Comparison of ENCODE assay signal across 10 cellular contexts in genomic region chr5:132099073-132099748, GRCh38. TPM values are rescaled to one million over a fixed set of nuclear protein-coding genes. Genes with fewer than 3 reads are reported as not detected.
DNase-seq lines count a peak whose midpoint lies in the region; ATAC-seq and TF ChIP-seq lines count a peak whose summit lies in the region.
"Had no signal": no experiment of that assay in that cellular context is flagged by ENCODE, and none has a peak within 500 bp of the region (broad histone marks: within the 10 kb centered on the region; RNA-seq: fewer than 3 reads in every experiment).

No MANE protein-coding gene starts in this region.

- no peak overlapping the region for H4K91ac ChIP-seq in trophoblast cell (ENCODE audit: low read depth, low read length)

- H4K12ac ChIP-seq in trophoblast cell (ENCODE audit: low read depth, low read length): no peak overlapping the region

- H2BK12ac ChIP-seq in trophoblast cell (ENCODE audit: low read length): no peak overlapping the region

- peak overlapping the region; percentile 15 for H3K9ac ChIP-seq in trophoblast cell (ENCODE audit: low read length)

- H3K4me2 ChIP-seq in trophoblast cell (ENCODE audit: low read length): no peak overlapping the region

- no peaks in the 10 kb centered on the region for H3K79me2 ChIP-seq in trophoblast cell (ENCODE audit: control insufficient read depth, insufficient read depth, low read length, poor library complexity)

- no peak overlapping the region for H3K18ac ChIP-seq in trophoblast cell (ENCODE audit: low read length)

- H3K27me3 ChIP-seq in trophoblast cell (ENCODE audit: insufficient read depth, low read length): no peaks in the 10 kb centered on the region
- no peaks in the 10 kb centered on the region for H3K27me3 ChIP-seq in sigmoid colon
- H3K27me3 ChIP-seq: SJSA1 had no signal

- H3K36me3 ChIP-seq in trophoblast cell (ENCODE audit: control insufficient read depth in 1 of 2, insufficient read depth in 2 of 2, low read length in 2 of 2) (no peaks in the 10 kb centered on the region), sigmoid colon (no peaks in the 10 kb centered on the region)
- H3K36me3 ChIP-seq: neutrophil, SJSA1 had no signal

- H3K23ac ChIP-seq in trophoblast cell (ENCODE audit: low read length): no peak overlapping the region

- H2BK5ac ChIP-seq in trophoblast cell (ENCODE audit: low read depth, low read length, poor library complexity): no peak overlapping the region

- ATAC-seq in GM18868 (IDR thresholded peaks at IDR 0.05; ENCODE audit: unreplicated experiment) (peak; percentile 57), HG02840 (IDR thresholded peaks at IDR 0.05; ENCODE audit: low FRiP score, unreplicated experiment) (peak; percentile 40)

- peak overlapping the region; percentile 71 for H3K27ac Mint-ChIP-seq in T-helper 2 cell treated with Interferon-gamma antibody and Interleukin-4, amounts not matched to agents 5 μg/mL and 100 μg/mL, for 36 hours

- peak overlapping the region; percentile 56 for H3K4me3 Mint-ChIP-seq in T-helper 2 cell treated with Interferon-gamma antibody and Interleukin-4, amounts not matched to agents 5 μg/mL and 100 μg/mL, for 36 hours

- no peak overlapping the region for H2AK5ac ChIP-seq in trophoblast cell (ENCODE audit: low read length)

- DNase-seq in T-helper 2 cell treated with Interferon-gamma antibody and Interleukin-4, amounts not matched to agents 5 μg/mL and 100 μg/mL, for 36 hours (ENCODE audit: low spot score): peak; percentile 89
- DNase-seq in trophoblast cell: no peak
- DNase-seq in foreskin melanocyte: no peak
- DNase-seq in NCI-H446 treated with DMSO at 0.1 percent for 48 hours (lab: John Stamatoyannopoulos, UW): no peak
- DNase-seq in hippocampal formation (lab: John Stamatoyannopoulos, UW): no peak
- DNase-seq in sigmoid colon: no peak

- no peaks in the 10 kb centered on the region for H3K9me3 Mint-ChIP-seq in T-helper 2 cell treated with Interferon-gamma antibody and Interleukin-4, amounts not matched to agents 5 μg/mL and 100 μg/mL, for 36 hours

- no peak overlapping the region for H3K14ac ChIP-seq in trophoblast cell (ENCODE audit: low read length)

- H3K4me3 ChIP-seq in trophoblast cell (ENCODE audit: low read depth, low read length) (no peak overlapping the region), sigmoid colon (no peak overlapping the region)
- H3K4me3 ChIP-seq: SJSA1 had no signal

- H3K9me3 ChIP-seq in trophoblast cell (ENCODE audit: insufficient read depth, low read depth, low read length) (no peaks in the 10 kb centered on the region), sigmoid colon (no peaks in the 10 kb centered on the region)
- H3K9me3 ChIP-seq: neutrophil, SJSA1 had no signal

- intact Hi-C loops in sigmoid colon (cut with DNase I): no loop called here

- H3K27me3 Mint-ChIP-seq in T-helper 2 cell treated with Interferon-gamma antibody and Interleukin-4, amounts not matched to agents 5 μg/mL and 100 μg/mL, for 36 hours (ENCODE audit: low read depth): no peaks in the 10 kb centered on the region

- H2BK120ac ChIP-seq in trophoblast cell (ENCODE audit: insufficient read depth, low read length, poor library complexity): no peak overlapping the region

- H3K4me1 Mint-ChIP-seq in T-helper 2 cell treated with Interferon-gamma antibody and Interleukin-4, amounts not matched to agents 5 μg/mL and 100 μg/mL, for 36 hours (ENCODE audit: low read depth): peaks cover 75% of the 10 kb centered on the region

- H3K79me1 ChIP-seq in trophoblast cell (ENCODE audit: low read length): no peaks in the 10 kb centered on the region

- H3K4ac ChIP-seq in trophoblast cell (ENCODE audit: low read depth, low read length): no peak overlapping the region

- no peak overlapping the region for H2AFZ ChIP-seq in trophoblast cell (ENCODE audit: insufficient read depth, low read length, poor library complexity)

- no peak for TF ChIP-seq CTCF in sigmoid colon (IDR thresholded peaks at IDR 0.05)

- H4K8ac ChIP-seq in trophoblast cell (ENCODE audit: low read depth, low read length): no peak overlapping the region

- WGBS in trophoblast cell (ENCODE audit: extremely low coverage, insufficient coverage, insufficient read length): no CpG with 5 or more reads among the region's 5 CpGs
- 59 to 84% methylated on average over 5 of the region's 5 CpGs for WGBS in sigmoid colon, 2 donors

- H3K4me1 ChIP-seq in trophoblast cell (ENCODE audit: control insufficient read depth in 1 of 2, insufficient read depth in 2 of 2, low read length in 2 of 2) (no peaks in the 10 kb centered on the region), sigmoid colon (peaks cover 0 to 10% (median 4%) of the 10 kb centered on the region in 4 donors)

- H3K27ac ChIP-seq in trophoblast cell (ENCODE audit: low read depth, low read length) (no peak overlapping the region), sigmoid colon (no peak overlapping the region)
- H3K27ac ChIP-seq: SJSA1 had no signal

- peaks cover 16% of the 10 kb centered on the region for H3K36me3 Mint-ChIP-seq in T-helper 2 cell treated with Interferon-gamma antibody and Interleukin-4, amounts not matched to agents 5 μg/mL and 100 μg/mL, for 36 hours (ENCODE audit: low read depth)

- no peak for TF ChIP-seq EP300 in sigmoid colon (IDR thresholded peaks at IDR 0.05)

- TF ChIP-seq POLR2A in sigmoid colon (IDR thresholded peaks at IDR 0.05): no peak

RNA-seq across cellular contexts. Expression of gene CSF2, which starts 25.6 kb away (rescaled TPM):
- not detected in 2 replicates for polyA plus RNA-seq in trophoblast cell (2013)
- total RNA-seq in sigmoid colon: not detected
- polyA plus RNA-seq in sigmoid colon: 1 to 10 TPM in 1 of 3 donors, not detected in 2; 1.1 TPM

RNA-seq across cellular contexts. Expression of gene IL3, which starts 38.8 kb away (rescaled TPM):
- not detected in 2 replicates for polyA plus RNA-seq in trophoblast cell (2013)
- not detected for total RNA-seq in sigmoid colon
- not detected for polyA plus RNA-seq in sigmoid colon
- total RNA-seq: SJSA1 had no signal
